In the genomic region with DNA sequence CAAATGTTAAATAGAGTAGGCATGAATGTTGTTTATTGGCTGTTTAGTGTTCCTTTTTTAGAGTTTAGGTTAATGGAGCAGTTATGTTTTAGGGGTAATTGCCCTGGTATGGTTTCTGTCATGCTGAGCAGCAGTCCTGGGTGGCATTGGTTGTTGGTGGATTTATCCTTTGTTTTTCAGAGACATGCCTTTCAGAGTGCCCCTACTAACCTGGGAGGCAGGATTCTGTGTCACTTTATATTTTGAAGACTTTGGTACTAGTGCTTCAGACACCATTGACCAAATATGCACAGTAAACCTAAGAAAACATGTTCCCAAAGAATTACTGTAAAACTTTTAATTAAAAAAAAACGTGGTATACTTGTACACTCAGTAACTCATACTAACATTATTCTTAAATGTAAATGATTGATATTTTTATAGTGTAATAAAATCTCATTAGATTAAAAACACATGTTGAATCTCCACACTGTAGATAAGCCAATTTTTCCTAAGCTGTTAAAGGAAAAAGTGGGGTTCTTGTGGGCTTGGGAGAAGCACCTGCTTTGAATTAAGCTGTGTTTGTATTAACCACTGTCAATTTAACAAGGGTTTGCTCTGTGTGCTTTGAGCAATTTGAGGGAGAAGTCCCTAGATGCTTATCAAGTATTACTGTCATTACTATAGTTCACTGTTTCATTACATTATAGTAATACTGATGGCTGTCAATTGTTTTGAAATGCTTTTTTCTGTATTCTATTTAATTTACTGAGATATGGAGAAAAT, we compare ENCODE assay signal across 20 cellular contexts.
DNase-seq lines count a peak whose midpoint lies in the region; ATAC-seq and TF ChIP-seq lines count a peak whose summit lies in the region.
"Had no signal": no experiment of that assay in that cellular context is flagged by ENCODE, and none has a peak within 500 bp of the region (broad histone marks: within the 10 kb centered on the region; RNA-seq: fewer than 3 reads in every experiment).

No MANE protein-coding gene starts in this region.

- CTCF ChIA-PET in MCF 10A (lab: Yijun Ruan, JAX): interaction anchor here (0.6 to 11.0 kb wide), 5 partner anchors 9 to 980 kb away, joined by 4 to 93 read pairs (median 4); no protein-coding TSS in a partner anchor

- H4K20me1 ChIP-seq in hepatocyte (ENCODE audit: insufficient read depth, poor library complexity, severe bottlenecking): no peaks in the 10 kb centered on the region
- H4K20me1 ChIP-seq: BLaER1 treated with 17β-estradiol and CSF1 and Interleukin-3, amounts not matched to agents 10 nM and 100 nM had no signal

- in situ Hi-C loops in gastrocnemius medialis (cut with MboI; ENCODE audit: low sequenced_read_pairs in 4 of 4): no loop called here

- H3K27ac Mint-ChIP-seq in MCF 10A (ENCODE audit: low read depth, unreplicated experiment): no peak overlapping the region
- H3K27ac Mint-ChIP-seq in stimulated activated memory B cell treated with anti-CD40 and anti-IgM and Interleukin-4, amounts not matched to agents 10 μg/mL and 1 μg/mL and 100 μg/mL, for 72 hours: no peak overlapping the region
- H3K27ac Mint-ChIP-seq: activated CD4-positive, alpha-beta memory T cell treated with anti-CD3 and anti-CD28 coated beads for 36 hours had no signal

- H2AFZ ChIP-seq in hepatocyte: no peak overlapping the region
- H2AFZ ChIP-seq: PC-9 had no signal

- peak; percentile 28 for DNase-seq in GM04504 (ENCODE audit: low read depth)
- DNase-seq in NCI-H146 treated with DMSO at 0.1 percent for 48 hours (lab: John Stamatoyannopoulos, UW; ENCODE audit: unreplicated experiment): peak; percentile 59
- no peak for DNase-seq in hepatocyte (ENCODE audit: low spot score)
- DNase-seq in gastrocnemius medialis: no peak
- no peak for DNase-seq in MCF 10A (ENCODE audit: unreplicated experiment)
- no peak for DNase-seq in posterior cingulate gyrus
- DNase-seq: activated CD4-positive, alpha-beta memory T cell treated with anti-CD3 and anti-CD28 coated beads for 36 hours; activated T-cell treated with anti-CD3 and anti-CD28 coated beads for 4 hours; Calu3; dermis blood vessel endothelial cell; left cardiac atrium; mucosa of descending colon; NCI-H1694; NCI-H774; PC-9; stimulated activated CD4-positive, alpha-beta T cell treated with anti-CD3 and anti-CD28 coated beads, Interleukin-4, amount 100 ng/mL, for 24 hours had no signal

- H3K27ac ChIP-seq in hepatocyte (peak overlapping the region; percentile 67), gastrocnemius medialis (peak overlapping the region; percentile 84 to 92 (median 88))
- H3K27ac ChIP-seq: BLaER1 treated with 17β-estradiol and CSF1 and Interleukin-3, amounts not matched to agents 10 nM and 100 nM; breast epithelium had no signal

- no peak overlapping the region for H3K4me3 Mint-ChIP-seq in MCF 10A (ENCODE audit: unreplicated experiment)
- H3K4me3 Mint-ChIP-seq in stimulated activated memory B cell treated with anti-CD40 and anti-IgM and Interleukin-4, amounts not matched to agents 10 μg/mL and 1 μg/mL and 100 μg/mL, for 72 hours: no peak overlapping the region
- H3K4me3 Mint-ChIP-seq: activated CD4-positive, alpha-beta memory T cell treated with anti-CD3 and anti-CD28 coated beads for 36 hours had no signal

- no peak overlapping the region for H3K4me3 ChIP-seq in hepatocyte
- H3K4me3 ChIP-seq in gastrocnemius medialis: no peak overlapping the region
- H3K4me3 ChIP-seq: BLaER1 treated with 17β-estradiol and CSF1 and Interleukin-3, amounts not matched to agents 10 nM and 100 nM; breast epithelium; mucosa of descending colon; PC-9 had no signal

- H3K9me3 Mint-ChIP-seq in MCF 10A (ENCODE audit: unreplicated experiment): peaks cover 11% of the 10 kb centered on the region
- peaks cover 4% of the 10 kb centered on the region for H3K9me3 Mint-ChIP-seq in stimulated activated memory B cell treated with anti-CD40 and anti-IgM and Interleukin-4, amounts not matched to agents 10 μg/mL and 1 μg/mL and 100 μg/mL, for 72 hours

- no peak for TF ChIP-seq POLR2A in gastrocnemius medialis (IDR thresholded peaks at IDR 0.05)

- TF ChIP-seq CTCF in hepatocyte (IDR thresholded peaks at IDR 0.05; ENCODE audit: poor library complexity): no peak
- no peak for TF ChIP-seq CTCF in gastrocnemius medialis (IDR thresholded peaks at IDR 0.05 in 4 of 5, conservative IDR thresholded peaks at IDR 0.05 in 1 of 5)
- no peak for TF ChIP-seq CTCF in MCF 10A (IDR thresholded peaks at IDR 0.05; ENCODE audit: unreplicated experiment)

- no peaks in the 10 kb centered on the region for H3K9me2 ChIP-seq in hepatocyte (replicated peaks; ENCODE audit: insufficient read depth)

- H3K9me3 ChIP-seq in hepatocyte (ENCODE audit: low read depth) (no peaks in the 10 kb centered on the region), gastrocnemius medialis (no peaks in the 10 kb centered on the region)
- H3K9me3 ChIP-seq: BLaER1 treated with 17β-estradiol and CSF1 and Interleukin-3, amounts not matched to agents 10 nM and 100 nM; breast epithelium; mucosa of descending colon had no signal

- H3K4me1 Mint-ChIP-seq in MCF 10A (ENCODE audit: insufficient read depth, unreplicated experiment): peaks cover 22% of the 10 kb centered on the region
- H3K4me1 Mint-ChIP-seq in stimulated activated memory B cell treated with anti-CD40 and anti-IgM and Interleukin-4, amounts not matched to agents 10 μg/mL and 1 μg/mL and 100 μg/mL, for 72 hours: no peaks in the 10 kb centered on the region

- no peak for ATAC-seq in gastrocnemius medialis
- no peak for ATAC-seq in stimulated activated memory B cell treated with anti-CD40 and anti-IgM and Interleukin-4, amounts not matched to agents 10 μg/mL and 1 μg/mL and 100 μg/mL, for 72 hours
- ATAC-seq: HCT116, mucosa of descending colon had no signal

- H3K27me3 Mint-ChIP-seq in MCF 10A (ENCODE audit: insufficient read depth, unreplicated experiment): no peaks in the 10 kb centered on the region
- no peaks in the 10 kb centered on the region for H3K27me3 Mint-ChIP-seq in stimulated activated memory B cell treated with anti-CD40 and anti-IgM and Interleukin-4, amounts not matched to agents 10 μg/mL and 1 μg/mL and 100 μg/mL, for 72 hours
- H3K27me3 Mint-ChIP-seq: activated CD4-positive, alpha-beta memory T cell treated with anti-CD3 and anti-CD28 coated beads for 36 hours had no signal

- BruUV-seq in MCF 10A (replicated peaks; lab: Mats Ljungman, UMichigan): no TSS peak

- H3K36me3 Mint-ChIP-seq in MCF 10A (ENCODE audit: insufficient read depth, unreplicated experiment): peaks cover 29% of the 10 kb centered on the region
- H3K36me3 Mint-ChIP-seq in stimulated activated memory B cell treated with anti-CD40 and anti-IgM and Interleukin-4, amounts not matched to agents 10 μg/mL and 1 μg/mL and 100 μg/mL, for 72 hours: peaks cover 14% of the 10 kb centered on the region

- H3K36me3 ChIP-seq in hepatocyte (replicated peaks; ENCODE audit: insufficient read depth, low read depth) (no peaks in the 10 kb centered on the region), gastrocnemius medialis (no peaks in the 10 kb centered on the region)
- H3K36me3 ChIP-seq: BLaER1 treated with 17β-estradiol and CSF1 and Interleukin-3, amounts not matched to agents 10 nM and 100 nM; breast epithelium had no signal

- peak overlapping the region; percentile 48 for H3K4me2 ChIP-seq in hepatocyte
- H3K4me2 ChIP-seq: BLaER1 treated with 17β-estradiol and CSF1 and Interleukin-3, amounts not matched to agents 10 nM and 100 nM; PC-9 had no signal

- H3K27me3 ChIP-seq in hepatocyte (no peaks in the 10 kb centered on the region), gastrocnemius medialis (no peaks in the 10 kb centered on the region)
- H3K27me3 ChIP-seq: BLaER1 treated with 17β-estradiol and CSF1 and Interleukin-3, amounts not matched to agents 10 nM and 100 nM; breast epithelium had no signal

- 22% methylated on average over 1 of the region's 1 CpG for WGBS in hepatocyte (ENCODE audit: low lambda C conversion rate, missing lambda C conversion rate)

- POLR2A ChIA-PET in MCF 10A (lab: Yijun Ruan, JAX): interaction anchor here (0.7 to 2.0 kb wide), 4 partner anchors 8 to 91 kb away, joined by 3 to 22 read pairs (median 6); no protein-coding TSS in a partner anchor

- intact Hi-C loops in gastrocnemius medialis (cut with DNase I; ENCODE audit: low total_unique reads): loop anchor here (10.0 kb wide), 1 partner anchor 315 kb away; no protein-coding TSS in a partner anchor
- intact Hi-C loops in MCF 10A (cut with micrococcal nuclease): no loop called here
- intact Hi-C loops in posterior cingulate gyrus (cut with DNase I): no loop called here

- H3K79me2 ChIP-seq in hepatocyte: peaks cover 78% of the 10 kb centered on the region

- H3K4me1 ChIP-seq in hepatocyte (ENCODE audit: insufficient read depth) (peaks cover 63% of the 10 kb centered on the region), gastrocnemius medialis (peaks cover 64 to 74% of the 10 kb centered on the region in 2 donors)
- H3K4me1 ChIP-seq: breast epithelium had no signal

Comparison
In these comparisons a context has a peak if more than half of its experiments do, and no peak if none do; other contexts are left out.
1. DNase-seq: peak in GM04504 (single experiment) and NCI-H146 treated with DMSO at 0.1 percent for 48 hours (single experiment); none in hepatocyte (single experiment), gastrocnemius medialis (0 of 2), MCF 10A (single experiment) and posterior cingulate gyrus (0 of 10).